1 cellular context compared by ENCODE assay signal in the genomic region with DNA sequence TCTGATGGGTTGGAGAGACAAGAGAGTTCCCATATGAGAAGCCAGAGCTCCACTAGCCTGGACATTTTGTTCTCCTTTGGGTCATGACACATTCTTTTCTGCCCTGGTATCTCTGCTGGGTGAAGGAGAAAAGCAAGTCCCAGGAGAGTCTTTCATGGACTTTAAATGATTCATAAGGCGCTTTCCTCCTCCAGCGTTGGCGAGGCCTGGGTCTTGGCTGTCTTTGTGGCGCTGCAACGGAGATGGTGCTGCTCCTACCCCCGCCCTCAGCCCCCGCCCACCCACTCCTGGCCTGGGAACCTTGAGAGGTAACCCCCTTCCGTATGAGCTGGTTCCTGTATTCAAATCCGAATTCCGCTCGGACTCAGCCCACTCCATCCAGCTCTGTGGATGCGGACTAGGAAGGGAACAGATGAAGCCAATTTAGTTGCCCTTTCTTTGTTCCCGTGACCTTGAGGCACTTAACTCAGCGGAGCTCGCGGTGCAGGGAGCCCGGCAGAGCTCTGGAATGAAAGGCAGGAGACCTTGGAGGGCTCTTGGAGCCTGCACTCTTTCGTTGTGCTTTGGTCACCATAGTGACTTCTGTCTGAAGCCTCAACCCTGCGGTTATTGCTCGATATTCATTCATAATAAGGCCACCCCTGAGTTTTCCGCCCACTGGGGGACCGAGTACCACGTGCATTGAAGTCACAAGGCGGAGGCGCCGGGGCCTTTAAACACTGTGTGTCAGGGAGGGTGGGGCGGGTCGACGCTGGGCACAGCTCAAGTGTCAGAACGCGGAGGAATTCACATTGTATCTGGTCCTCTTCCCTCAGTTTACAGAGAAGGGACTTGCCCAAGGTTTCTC.
TF ChIP-seq lines count a peak whose summit lies in the region.

No MANE protein-coding gene starts in this region.

TF ChIP-seq in WTC11, 78 proteins besides CTCF, POLR2A, EP300 and RAD21 (continued from another document):
- TF ChIP-seq HMGXB4 (CRISPR knock-in tag; IDR thresholded peaks at IDR 0.05) (no peak), USF1 (CRISPR knock-in tag; IDR thresholded peaks at IDR 0.05) (0 out of 2 replicates have a peak, but pooled peaks have one; percentile 18), CREM (CRISPR knock-in tag; IDR thresholded peaks at IDR 0.05) (no peak), SMAD4 (CRISPR knock-in tag; IDR thresholded peaks at IDR 0.05) (no peak), NFATC4 (CRISPR knock-in tag; IDR thresholded peaks at IDR 0.05) (no peak), FOXK1 (CRISPR knock-in tag; IDR thresholded peaks at IDR 0.05) (peak; percentile 25; the same call in 1 of the 2 replicates)
- TF ChIP-seq, protein P1, sequence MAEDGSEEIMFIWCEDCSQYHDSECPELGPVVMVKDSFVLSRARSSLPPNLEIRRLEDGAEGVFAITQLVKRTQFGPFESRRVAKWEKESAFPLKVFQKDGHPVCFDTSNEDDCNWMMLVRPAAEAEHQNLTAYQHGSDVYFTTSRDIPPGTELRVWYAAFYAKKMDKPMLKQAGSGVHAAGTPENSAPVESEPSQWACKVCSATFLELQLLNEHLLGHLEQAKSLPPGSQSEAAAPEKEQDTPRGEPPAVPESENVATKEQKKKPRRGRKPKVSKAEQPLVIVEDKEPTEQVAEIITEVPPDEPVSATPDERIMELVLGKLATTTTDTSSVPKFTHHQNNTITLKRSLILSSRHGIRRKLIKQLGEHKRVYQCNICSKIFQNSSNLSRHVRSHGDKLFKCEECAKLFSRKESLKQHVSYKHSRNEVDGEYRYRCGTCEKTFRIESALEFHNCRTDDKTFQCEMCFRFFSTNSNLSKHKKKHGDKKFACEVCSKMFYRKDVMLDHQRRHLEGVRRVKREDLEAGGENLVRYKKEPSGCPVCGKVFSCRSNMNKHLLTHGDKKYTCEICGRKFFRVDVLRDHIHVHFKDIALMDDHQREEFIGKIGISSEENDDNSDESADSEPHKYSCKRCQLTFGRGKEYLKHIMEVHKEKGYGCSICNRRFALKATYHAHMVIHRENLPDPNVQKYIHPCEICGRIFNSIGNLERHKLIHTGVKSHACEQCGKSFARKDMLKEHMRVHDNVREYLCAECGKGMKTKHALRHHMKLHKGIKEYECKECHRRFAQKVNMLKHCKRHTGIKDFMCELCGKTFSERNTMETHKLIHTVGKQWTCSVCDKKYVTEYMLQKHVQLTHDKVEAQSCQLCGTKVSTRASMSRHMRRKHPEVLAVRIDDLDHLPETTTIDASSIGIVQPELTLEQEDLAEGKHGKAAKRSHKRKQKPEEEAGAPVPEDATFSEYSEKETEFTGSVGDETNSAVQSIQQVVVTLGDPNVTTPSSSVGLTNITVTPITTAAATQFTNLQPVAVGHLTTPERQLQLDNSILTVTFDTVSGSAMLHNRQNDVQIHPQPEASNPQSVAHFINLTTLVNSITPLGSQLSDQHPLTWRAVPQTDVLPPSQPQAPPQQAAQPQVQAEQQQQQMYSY (CRISPR knock-in tag; IDR thresholded peaks at IDR 0.05) = no peak; the same call in 1 of the 2 replicates
- TF ChIP-seq, protein P2, sequence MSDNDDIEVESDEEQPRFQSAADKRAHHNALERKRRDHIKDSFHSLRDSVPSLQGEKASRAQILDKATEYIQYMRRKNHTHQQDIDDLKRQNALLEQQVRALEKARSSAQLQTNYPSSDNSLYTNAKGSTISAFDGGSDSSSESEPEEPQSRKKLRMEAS (CRISPR knock-in tag; IDR thresholded peaks at IDR 0.05) = peak; percentile 48; the same call in 1 of the 2 replicates
- TF ChIP-seq, protein P3, sequence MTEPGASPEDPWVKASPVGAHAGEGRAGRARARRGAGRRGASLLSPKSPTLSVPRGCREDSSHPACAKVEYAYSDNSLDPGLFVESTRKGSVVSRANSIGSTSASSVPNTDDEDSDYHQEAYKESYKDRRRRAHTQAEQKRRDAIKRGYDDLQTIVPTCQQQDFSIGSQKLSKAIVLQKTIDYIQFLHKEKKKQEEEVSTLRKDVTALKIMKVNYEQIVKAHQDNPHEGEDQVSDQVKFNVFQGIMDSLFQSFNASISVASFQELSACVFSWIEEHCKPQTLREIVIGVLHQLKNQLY (CRISPR knock-in tag; IDR thresholded peaks at IDR 0.05) = no peak
